Comparison of ENCODE assay signal across 10 cellular contexts in the genomic region with DNA sequence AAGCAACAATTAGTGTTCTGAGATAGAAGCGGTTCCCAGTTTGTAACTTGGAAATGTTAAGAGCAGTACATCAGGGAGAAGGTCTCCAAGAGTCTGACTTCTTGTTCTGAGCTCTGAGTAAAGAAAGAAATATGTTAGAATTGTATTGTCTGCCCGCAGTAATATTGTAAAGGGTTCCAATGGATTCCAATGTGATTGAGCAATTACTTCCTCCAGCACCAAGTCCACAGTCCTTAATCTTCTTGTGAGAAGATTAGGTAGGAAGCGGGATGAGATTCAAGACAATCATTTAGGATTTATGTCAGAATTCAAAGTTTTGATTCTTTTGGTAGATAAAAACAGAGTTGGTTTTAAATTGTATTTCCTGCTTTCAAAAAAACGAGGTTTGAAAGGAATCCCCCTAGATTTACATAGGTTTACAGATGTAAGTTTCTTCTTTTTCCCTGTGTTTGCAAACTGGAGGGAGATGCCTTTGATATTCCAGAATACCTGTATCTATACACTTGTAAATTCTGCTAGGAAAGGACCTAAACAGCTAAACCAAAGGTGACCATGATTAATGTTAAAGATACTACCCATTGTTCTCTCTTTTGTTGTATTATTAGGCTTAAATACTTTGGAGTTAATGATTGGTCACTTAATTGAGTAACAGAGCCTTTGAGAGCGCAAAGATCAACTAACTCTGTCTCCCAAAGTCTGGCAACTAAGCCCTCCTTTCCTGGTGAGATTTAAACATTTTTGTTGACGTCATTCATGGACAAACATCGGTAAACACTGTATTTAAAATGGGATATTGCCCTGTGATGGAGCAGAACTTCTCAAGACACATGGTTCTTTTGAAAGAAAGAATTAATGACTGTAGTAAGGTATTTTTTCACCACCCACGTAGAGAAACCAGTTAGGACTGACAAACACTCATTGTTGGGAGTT. TPM values are rescaled to one million over a fixed set of nuclear protein-coding genes. Genes with fewer than 3 reads are reported as not detected.
DNase-seq lines count a peak whose midpoint lies in the region; ATAC-seq and TF ChIP-seq lines count a peak whose summit lies in the region.
"Had no signal": no experiment of that assay in that cellular context is flagged by ENCODE, and none has a peak within 500 bp of the region (broad histone marks: within the 10 kb centered on the region; RNA-seq: fewer than 3 reads in every experiment).

No MANE protein-coding gene starts in this region.

- ATAC-seq in HG02588 (IDR thresholded peaks at IDR 0.05; ENCODE audit: unreplicated experiment) (no peak), psoas muscle (no peak)
- ATAC-seq: activated naive CD4-positive, alpha-beta T cell treated with anti-CD3 and anti-CD28 coated beads, Interleukin-2, amount 50 U/mL, for 72 hours had no signal

- no peaks in the 10 kb centered on the region for H3K27me3 ChIP-seq in iPS-18a (ENCODE audit: control insufficient read depth, insufficient read depth, low read length)
- no peaks in the 10 kb centered on the region for H3K27me3 ChIP-seq in testis
- peaks cover 0 to 69% (median 11%) of the 10 kb centered on the region in 3 donors for H3K27me3 ChIP-seq in psoas muscle (ENCODE audit: insufficient read depth in 3 of 3, low read length in 2 of 3)

- H3K9me3 ChIP-seq in iPS-18a (ENCODE audit: control insufficient read depth, low read depth, low read length) (no peaks in the 10 kb centered on the region), testis (no peaks in the 10 kb centered on the region), psoas muscle (no peaks in the 10 kb centered on the region)

- peak; percentile 42 for DNase-seq in HFF-Myc (ENCODE audit: extremely low read depth, low read depth)
- DNase-seq in amniotic stem cell (lab: John Stamatoyannopoulos, UW) = peak; percentile 58
- DNase-seq in testis = no peak
- DNase-seq in psoas muscle = no peak
- DNase-seq in activated CD4-positive, alpha-beta T cell treated with anti-CD3 and anti-CD28 coated beads for 1 hour = no peak
- DNase-seq: midbrain had no signal

- peaks cover 17% of the 10 kb centered on the region for H3K36me3 ChIP-seq in iPS-18a (ENCODE audit: control insufficient read depth, low read depth, low read length)
- H3K36me3 ChIP-seq in testis (ENCODE audit: low read depth, missing control alignments) = no peaks in the 10 kb centered on the region
- H3K36me3 ChIP-seq in psoas muscle (ENCODE audit: insufficient read depth in 1 of 2, low read depth in 1 of 2) = no peaks in the 10 kb centered on the region

- peaks cover 31% of the 10 kb centered on the region for H3K4me1 ChIP-seq in iPS-18a (ENCODE audit: control insufficient read depth, low read depth, low read length)
- peaks cover 11% of the 10 kb centered on the region for H3K4me1 ChIP-seq in testis
- H3K4me1 ChIP-seq in psoas muscle = peaks cover 4% of the 10 kb centered on the region

- no peak for TF ChIP-seq CTCF in HFF-Myc (IDR thresholded peaks at IDR 0.05; ENCODE audit: low read depth, low read length, missing control alignments)
- TF ChIP-seq CTCF in testis (IDR thresholded peaks at IDR 0.05) = no peak
- no peak for TF ChIP-seq CTCF in psoas muscle (IDR thresholded peaks at IDR 0.05)

- intact Hi-C loops in testis (cut with DNase I; ENCODE audit: low total_unique reads) = no loop called here
- intact Hi-C loops in psoas muscle (cut with DNase I) = no loop called here

- H3K4me3 ChIP-seq in HFF-Myc (replicated peaks; ENCODE audit: low read depth, low read length) = peak overlapping the region; percentile 78
- peak overlapping the region; percentile 94 for H3K4me3 ChIP-seq in iPS-18a (ENCODE audit: low read length)
- H3K4me3 ChIP-seq in testis = no peak overlapping the region
- no peak overlapping the region for H3K4me3 ChIP-seq in psoas muscle

- WGBS in testis, 2 donors = 39 to 49% methylated on average over 8 of the region's 8 CpGs
- WGBS in psoas muscle, 3 donors = 52 to 54% (median 53%) methylated on average over 8 of the region's 8 CpGs

- H3K27ac ChIP-seq in iPS-18a (ENCODE audit: low read length) = peak overlapping the region; percentile 45
- H3K27ac ChIP-seq in testis = peak overlapping the region; percentile 79 to 82
- H3K27ac ChIP-seq in psoas muscle = no peak overlapping the region
- H3K27ac ChIP-seq: HL-60 had no signal

- H3K9ac ChIP-seq in iPS-18a (ENCODE audit: low read length) = peak overlapping the region; percentile 85

- TF ChIP-seq POLR2A in testis (IDR thresholded peaks at IDR 0.05) = no peak

RNA-seq across cellular contexts. Expression of a gene that starts 4.3 kb away (rescaled TPM):
- 10 to 100 TPM; 15.7 to 23.4 TPM for total RNA-seq in testis
- polyA plus RNA-seq in testis (ENCODE audit: insufficient read depth, low read depth, low replicate concordance) = 22.8 TPM
- 10 to 100 TPM in 3 of 4 donors, 1 to 10 TPM in 1; 8.8 to 26.1 (median 15.5) TPM for total RNA-seq in psoas muscle
- 1 to 10 TPM; 2.7 to 2.9 (median 2.8) TPM for polyA plus RNA-seq in psoas muscle

Comparison
In these comparisons a context has a peak if more than half of its experiments do, and no peak if none do; other contexts are left out.
1. DNase-seq: peak in HFF-Myc (single experiment) and amniotic stem cell (single experiment); none in testis (single experiment), psoas muscle (0 of 2) and activated CD4-positive, alpha-beta T cell treated with anti-CD3 and anti-CD28 coated beads for 1 hour (single experiment).
2. H3K4me3 ChIP-seq: peak in HFF-Myc (single experiment) and iPS-18a (single experiment); none in testis (0 of 2) and psoas muscle (single experiment).